In the genomic region with DNA sequence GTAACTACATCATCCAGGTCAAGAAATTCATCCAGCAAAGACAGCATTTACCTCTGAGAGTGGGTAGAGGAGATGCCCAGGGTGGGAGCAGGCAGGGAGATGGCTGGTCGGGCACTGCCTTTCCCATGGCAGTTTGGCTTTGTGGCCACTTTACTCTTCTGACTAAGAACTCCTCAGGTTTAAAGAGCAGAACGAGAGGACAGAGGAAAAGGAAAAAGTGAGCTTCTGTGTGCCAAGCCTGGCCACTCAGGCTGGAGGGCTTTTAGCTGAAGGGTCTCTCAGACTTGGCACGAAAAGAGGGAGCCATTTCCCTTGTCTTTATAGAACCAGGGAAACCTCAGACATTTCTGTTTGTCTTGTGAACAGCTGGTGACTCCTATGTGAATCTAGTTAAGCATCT, we compare ENCODE assay signal across 23 cellular contexts. TPM values are rescaled to one million over a fixed set of nuclear protein-coding genes. Genes with fewer than 3 reads are reported as not detected.
DNase-seq lines count a peak whose midpoint lies in the region; ATAC-seq and TF ChIP-seq lines count a peak whose summit lies in the region.
"Had no signal": no experiment of that assay in that cellular context is flagged by ENCODE, and none has a peak within 500 bp of the region (broad histone marks: within the 10 kb centered on the region; RNA-seq: fewer than 3 reads in every experiment).

No MANE protein-coding gene starts in this region.

- no peak overlapping the region for H3K27ac Mint-ChIP-seq in WTC11
- H3K27ac Mint-ChIP-seq in CD4-positive, alpha-beta memory T cell: no peak overlapping the region
- H3K27ac Mint-ChIP-seq: CD4-positive, alpha-beta T cell; H9; HFFc6 had no signal

- H3K36me3 ChIP-seq in trophoblast cell (ENCODE audit: control insufficient read depth in 1 of 2, insufficient read depth in 2 of 2, low read length in 2 of 2): no peaks in the 10 kb centered on the region
- H3K36me3 ChIP-seq in CD4-positive, alpha-beta memory T cell (ENCODE audit: insufficient read depth, low read length): no peaks in the 10 kb centered on the region
- no peaks in the 10 kb centered on the region for H3K36me3 ChIP-seq in OCI-LY7 (ENCODE audit: insufficient read depth, low read length)
- H3K36me3 ChIP-seq: BLaER1 had no signal

- no peak overlapping the region for H3K4me3 Mint-ChIP-seq in WTC11
- no peak overlapping the region for H3K4me3 Mint-ChIP-seq in CD4-positive, alpha-beta memory T cell
- H3K4me3 Mint-ChIP-seq: CD4-positive, alpha-beta T cell; H9; HFFc6 had no signal

- POLR2A ChIA-PET in WTC11 (lab: Charles Lee) (no interaction called here), OCI-LY7 (lab: Charles Lee) (no interaction called here)
- POLR2A ChIA-PET in CD4-positive, alpha-beta memory T cell (lab: Charles Lee; ENCODE audit: partially characterized antibody): no interaction called here

- H3K9ac ChIP-seq in trophoblast cell (ENCODE audit: low read length): no peak overlapping the region
- H3K9ac ChIP-seq: BLaER1, GM23248 had no signal

- peak overlapping the region; percentile 93 for H4K91ac ChIP-seq in trophoblast cell (ENCODE audit: low read depth, low read length)

- no peaks in the 10 kb centered on the region for H4K20me1 ChIP-seq in OCI-LY7 (ENCODE audit: insufficient read depth, low read length)
- H4K20me1 ChIP-seq: BLaER1 had no signal

- DNase-seq in NCI-H1092 (lab: John Stamatoyannopoulos, UW): peak; percentile 63
- peak; percentile 11 for DNase-seq in NCI-H187 treated with DMSO at 0.1 percent for 48 hours (lab: John Stamatoyannopoulos, UW)
- DNase-seq in trophoblast cell: no peak
- DNase-seq in WTC11 (ENCODE audit: low spot score): no peak
- DNase-seq in CD4-positive, alpha-beta memory T cell: no peak
- no peak for DNase-seq in OCI-LY7 (ENCODE audit: low spot score)
- DNase-seq: ACHN; CD4-positive, alpha-beta T cell; DMS53; GM23248; H9; HFFc6; Kasumi-1; NCI-H1436 treated with DMSO at 0.1 percent for 48 hours; NCI-H2081 treated with DMSO at 0.1 percent for 48 hours; NCI-H446 treated with DMSO at 0.1 percent for 48 hours; NCI-H526 treated with DMSO at 0.1 percent for 48 hours; NK-92 treated with Interleukin-12 subunit alpha and Interleukin-12 subunit beta, amount 100 ng/mL, for 24 hours; SIG-M5 had no signal

- H3K4me1 ChIP-seq in trophoblast cell (ENCODE audit: control insufficient read depth in 1 of 2, insufficient read depth in 2 of 2, low read length in 2 of 2) (peaks cover 15 to 19% of the 10 kb centered on the region in 2 experiments), OCI-LY7 (ENCODE audit: insufficient read depth, low read length, poor library complexity, severe bottlenecking) (no peaks in the 10 kb centered on the region)
- H3K4me1 ChIP-seq in CD4-positive, alpha-beta memory T cell (ENCODE audit: insufficient read depth, low read length): no peaks in the 10 kb centered on the region
- H3K4me1 ChIP-seq: BLaER1 had no signal

- no peaks in the 10 kb centered on the region for H3K9me2 ChIP-seq in OCI-LY7 (ENCODE audit: insufficient read depth, low read length)

- CTCF ChIA-PET in WTC11 (lab: Charles Lee): no interaction called here
- CTCF ChIA-PET in CD4-positive, alpha-beta memory T cell (lab: Charles Lee; ENCODE audit: partially characterized antibody): no interaction called here
- CTCF ChIA-PET in OCI-LY7 (lab: Charles Lee; ENCODE audit: unreplicated experiment): no interaction called here

- no peak for ATAC-seq in WTC11
- ATAC-seq: Panc1, SK-N-SH treated with all-trans-retinoic acid at 6 μM for 48 hours had no signal

- no peaks in the 10 kb centered on the region for H3K27me3 ChIP-seq in trophoblast cell (ENCODE audit: insufficient read depth, low read length)
- H3K27me3 ChIP-seq in CD4-positive, alpha-beta memory T cell (ENCODE audit: insufficient read depth, low read length): no peaks in the 10 kb centered on the region
- H3K27me3 ChIP-seq: BLaER1 had no signal

- H3K9me3 ChIP-seq in trophoblast cell (ENCODE audit: insufficient read depth, low read depth, low read length): no peaks in the 10 kb centered on the region
- H3K9me3 ChIP-seq in CD4-positive, alpha-beta memory T cell (ENCODE audit: control insufficient read depth in 1 of 2, low read length in 2 of 2): no peaks in the 10 kb centered on the region
- H3K9me3 ChIP-seq in OCI-LY7 (ENCODE audit: low read length): no peaks in the 10 kb centered on the region
- H3K9me3 ChIP-seq: BLaER1 had no signal

- H4K8ac ChIP-seq in trophoblast cell (ENCODE audit: low read depth, low read length): no peak overlapping the region

- H3K36me3 Mint-ChIP-seq in WTC11: no peaks in the 10 kb centered on the region
- no peaks in the 10 kb centered on the region for H3K36me3 Mint-ChIP-seq in CD4-positive, alpha-beta memory T cell

- no peak overlapping the region for H3K4me2 ChIP-seq in trophoblast cell (ENCODE audit: low read length)
- H3K4me2 ChIP-seq in OCI-LY7 (ENCODE audit: low read length): no peak overlapping the region
- H3K4me2 ChIP-seq: BLaER1 had no signal

- peak overlapping the region; percentile 57 for H3K4ac ChIP-seq in trophoblast cell (ENCODE audit: low read depth, low read length)

- H3K9me3 Mint-ChIP-seq in WTC11: no peaks in the 10 kb centered on the region
- H3K9me3 Mint-ChIP-seq in CD4-positive, alpha-beta memory T cell: peaks cover 0 to 2% (median 0%) of the 10 kb centered on the region in 8 donors
- H3K9me3 Mint-ChIP-seq: CD4-positive, alpha-beta T cell; H9; HFFc6 had no signal

- peaks cover 29% of the 10 kb centered on the region for H3K4me1 Mint-ChIP-seq in WTC11
- H3K4me1 Mint-ChIP-seq in CD4-positive, alpha-beta memory T cell: peaks cover 0 to 4% (median 1%) of the 10 kb centered on the region in 4 donors

- H2BK120ac ChIP-seq in trophoblast cell (ENCODE audit: insufficient read depth, low read length, poor library complexity): peak overlapping the region; percentile 94

- no peaks in the 10 kb centered on the region for H3K27me3 Mint-ChIP-seq in WTC11 (ENCODE audit: low read depth)
- peaks cover 24 to 33% of the 10 kb centered on the region in 2 donors for H3K27me3 Mint-ChIP-seq in CD4-positive, alpha-beta memory T cell

- no TSS peak for BruUV-seq in OCI-LY7 (replicated peaks; lab: Mats Ljungman, UMichigan)

- H3K18ac ChIP-seq in trophoblast cell (ENCODE audit: low read length): peak overlapping the region; percentile 35

- peak overlapping the region; percentile 78 for H2BK5ac ChIP-seq in trophoblast cell (ENCODE audit: low read depth, low read length, poor library complexity)

- no peaks in the 10 kb centered on the region for H3K79me2 ChIP-seq in trophoblast cell (ENCODE audit: control insufficient read depth, insufficient read depth, low read length, poor library complexity)
- no peaks in the 10 kb centered on the region for H3K79me2 ChIP-seq in OCI-LY7 (ENCODE audit: insufficient read depth, low read depth, low read length)

- no peak overlapping the region for H4K12ac ChIP-seq in trophoblast cell (ENCODE audit: low read depth, low read length)

- TF ChIP-seq CTCF in WTC11 (IDR thresholded peaks at IDR 0.05): no peak
- TF ChIP-seq CTCF in OCI-LY7 (conservative IDR thresholded peaks at IDR 0.05; ENCODE audit: low read length): no peak

- peak overlapping the region; percentile 54 for H3K23ac ChIP-seq in trophoblast cell (ENCODE audit: low read length)

- peak overlapping the region; percentile 96 for H2BK12ac ChIP-seq in trophoblast cell (ENCODE audit: low read length)

- H3K79me1 ChIP-seq in trophoblast cell (ENCODE audit: low read length): peaks cover 22% of the 10 kb centered on the region

- H2AFZ ChIP-seq in trophoblast cell (ENCODE audit: insufficient read depth, low read length, poor library complexity) (peak overlapping the region; percentile 37), OCI-LY7 (ENCODE audit: low read length) (no peak overlapping the region)
- H2AFZ ChIP-seq: GM23248 had no signal

- H3K4me3 ChIP-seq in trophoblast cell (ENCODE audit: low read depth, low read length) (no peak overlapping the region), OCI-LY7 (ENCODE audit: low read depth, low read length, poor library complexity, severe bottlenecking) (no peak overlapping the region)
- H3K4me3 ChIP-seq in CD4-positive, alpha-beta memory T cell (ENCODE audit: low read length in 2 of 2): no peak overlapping the region
- H3K4me3 ChIP-seq: BLaER1, GM23248 had no signal

- intact Hi-C loops in CD4-positive, alpha-beta memory T cell (cut with micrococcal nuclease): no loop called here
- intact Hi-C loops in OCI-LY7 (cut with micrococcal nuclease; ENCODE audit: unreplicated experiment): no loop called here

- H3K27ac ChIP-seq in cingulate gyrus (ENCODE audit: low read depth, low read length) (peak overlapping the region; percentile 16), trophoblast cell (ENCODE audit: low read depth, low read length) (peak overlapping the region; percentile 84), OCI-LY7 (ENCODE audit: low read depth, low read length, poor library complexity, severe bottlenecking) (no peak overlapping the region)
- no peak overlapping the region for H3K27ac ChIP-seq in CD4-positive, alpha-beta memory T cell (ENCODE audit: low read depth, low read length)
- H3K27ac ChIP-seq: BLaER1, GM23248 had no signal

- no CpG with 5 or more reads among the region's 3 CpGs for WGBS in trophoblast cell (ENCODE audit: extremely low coverage, insufficient coverage, insufficient read length)

- peak overlapping the region; percentile 16 for H2AK5ac ChIP-seq in trophoblast cell (ENCODE audit: low read length)

- peak overlapping the region; percentile 63 for H3K14ac ChIP-seq in trophoblast cell (ENCODE audit: low read length)

TF ChIP-seq in WTC11, 78 proteins besides CTCF, POLR2A, EP300 and RAD21 (continues in another document):
- TF ChIP-seq HMGA2 (CRISPR knock-in tag; IDR thresholded peaks at IDR 0.05) (no peak), ZNF416 (CRISPR knock-in tag; IDR thresholded peaks at IDR 0.05) (no peak), GTF2I (CRISPR knock-in tag; conservative IDR thresholded peaks at IDR 0.05) (no peak), TEAD1 (CRISPR knock-in tag; IDR thresholded peaks at IDR 0.05) (no peak)
- TF ChIP-seq, protein P1, sequence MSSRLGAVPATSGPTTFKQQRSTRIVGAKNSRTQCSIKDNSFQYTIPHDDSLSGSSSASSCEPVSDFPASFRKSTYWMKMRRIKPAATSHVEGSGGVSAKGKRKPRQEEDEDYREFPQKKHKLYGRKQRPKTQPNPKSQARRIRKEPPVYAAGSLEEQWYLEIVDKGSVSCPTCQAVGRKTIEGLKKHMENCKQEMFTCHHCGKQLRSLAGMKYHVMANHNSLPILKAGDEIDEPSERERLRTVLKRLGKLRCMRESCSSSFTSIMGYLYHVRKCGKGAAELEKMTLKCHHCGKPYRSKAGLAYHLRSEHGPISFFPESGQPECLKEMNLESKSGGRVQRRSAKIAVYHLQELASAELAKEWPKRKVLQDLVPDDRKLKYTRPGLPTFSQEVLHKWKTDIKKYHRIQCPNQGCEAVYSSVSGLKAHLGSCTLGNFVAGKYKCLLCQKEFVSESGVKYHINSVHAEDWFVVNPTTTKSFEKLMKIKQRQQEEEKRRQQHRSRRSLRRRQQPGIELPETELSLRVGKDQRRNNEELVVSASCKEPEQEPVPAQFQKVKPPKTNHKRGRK (CRISPR knock-in tag; IDR thresholded peaks at IDR 0.05; ENCODE audit: borderline replicate concordance): no peak

RNA-seq across cellular contexts. Expression of a gene that starts 23.2 kb away (rescaled TPM):
- polyA plus RNA-seq in trophoblast cell (2013): 133 and 140 TPM in 2 replicates
- total RNA-seq in WTC11 (2021) (89.8 to 105 TPM (median 92.0 TPM) in 3 replicates), OCI-LY7 (2022) (93.6 and 106 TPM in 2 replicates)
- 10 to 100 TPM; 65.7 to 68.1 TPM for total RNA-seq in CD4-positive, alpha-beta memory T cell
- polyA plus RNA-seq in CD4-positive, alpha-beta memory T cell: 100 to 1,000 TPM; 127 to 152 TPM
- total RNA-seq in OCI-LY7 (2014; rRNA removed; shearing (Covaris generic)): 65.2 and 74.1 TPM in 2 replicates

Comparison
In these comparisons a context has a peak if more than half of its experiments do, and no peak if none do; other contexts are left out.
1. DNase-seq: peak in NCI-H1092 (single experiment) and NCI-H187 treated with DMSO at 0.1 percent for 48 hours (single experiment); none in trophoblast cell (0 of 2), WTC11 (single experiment), CD4-positive, alpha-beta memory T cell (0 of 5) and OCI-LY7 (single experiment).
2. H3K27ac ChIP-seq: peak in cingulate gyrus (single experiment) and trophoblast cell (single experiment); none in CD4-positive, alpha-beta memory T cell (single experiment) and OCI-LY7 (single experiment).